19 cellular contexts compared by ENCODE assay signal in the genomic region with DNA sequence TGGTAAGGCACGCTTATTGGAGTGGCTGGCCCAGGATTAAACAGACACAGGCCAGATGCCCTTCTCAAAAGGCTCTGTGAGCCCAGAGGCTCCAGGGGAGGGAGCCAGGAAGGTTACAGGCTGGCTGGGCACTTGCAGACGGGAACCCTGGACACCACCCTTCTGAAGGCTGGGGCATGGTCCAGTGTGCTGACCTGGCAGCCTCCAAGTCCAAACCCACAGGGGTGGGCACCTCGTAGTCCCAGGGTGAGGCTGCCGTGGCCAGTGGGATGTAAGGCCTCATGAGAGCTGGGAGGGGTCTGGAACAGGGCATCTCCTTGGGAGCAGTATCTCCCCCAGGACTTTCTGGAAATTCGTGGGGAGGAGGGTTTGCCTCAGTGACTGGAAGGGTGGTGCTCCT. TPM values are rescaled to one million over a fixed set of nuclear protein-coding genes. Genes with fewer than 3 reads are reported as not detected.
"Had no signal": no experiment of that assay in that cellular context is flagged by ENCODE, and none has a peak within 500 bp of the region (broad histone marks: within the 10 kb centered on the region; RNA-seq: fewer than 3 reads in every experiment).

No MANE protein-coding gene starts in this region.

- H3K27me3 ChIP-seq: breast epithelium, dorsolateral prefrontal cortex, thyroid gland had no signal

- ATAC-seq: esophagus mucosa, sciatic nerve, T-cell had no signal

- H3K4me3 ChIP-seq: breast epithelium, dorsolateral prefrontal cortex, SK-N-MC, thyroid gland had no signal

- DNase-seq: activated CD4-positive, alpha-beta T cell treated with anti-CD3 and anti-CD28 coated beads, Interleukin-2, amount 50 U/mL, for 1 hour; activated naive CD4-positive, alpha-beta T cell treated with Interleukin-2 at 50 U/mL for 16 hours; endodermal cell; glutamatergic neuron; mammary epithelial cell; occipital lobe; stimulated activated CD4-positive, alpha-beta T cell treated with anti-CD3 and anti-CD28 coated beads, Interleukin-2, amount 100 ng/mL, for 24 hours; T-cell; T-helper 9 cell; thyroid gland had no signal

- H3K36me3 ChIP-seq: breast epithelium, thyroid gland had no signal

- H3K9me3 ChIP-seq: breast epithelium, thyroid gland had no signal

- H3K4me1 ChIP-seq: breast epithelium had no signal

- H3K27ac ChIP-seq: breast epithelium, dorsolateral prefrontal cortex, SK-N-MC, thyroid gland had no signal

RNA-seq across cellular contexts. Expression of a gene that starts 19.6 kb away (rescaled TPM):
- polyA plus RNA-seq: mammary epithelial cell had no signal

RNA-seq across cellular contexts. Expression of a gene that starts 26.8 kb away (rescaled TPM):
- polyA plus RNA-seq: aorta had no signal

RNA-seq across cellular contexts. Expression of a gene that starts 39.9 kb away (rescaled TPM):
- total RNA-seq: activated CD8-positive, alpha-beta memory T cell treated with anti-CD3 and anti-CD28 coated beads for 36 hours; activated T-helper 1 cell treated with anti-CD3 and anti-CD28 coated beads, Interleukin-12 subunit alpha, Interleukin-12 subunit beta, Interleukin-2, Interleukin-4 antibody, amounts not matched to agents 30 ng/mL and 10 ng/mL and 1 ng/mL, durations not matched to agents 14 hours and 24 hours and 36 hours; aorta; endodermal cell; esophagus mucosa; mammary epithelial cell; occipital lobe; progenitor cell of endocrine pancreas; T-cell; thyroid gland had no signal
- polyA plus RNA-seq: aorta, mammary epithelial cell had no signal
